ENCODE assay signal across 15 cellular contexts in genomic region chr7:22802426-22802825, GRCh38.
"Had no signal": no experiment of that assay in that cellular context is flagged by ENCODE, and none has a peak within 500 bp of the region (broad histone marks: within the 10 kb centered on the region; RNA-seq: fewer than 3 reads in every experiment).

No MANE protein-coding gene starts in this region.

- H3K27ac ChIP-seq: ascending aorta, coronary artery, neural progenitor cell, pancreas, testis, VCaP had no signal

- H3K9ac ChIP-seq: neural progenitor cell had no signal

- H2AFZ ChIP-seq: neural progenitor cell had no signal

- H3K4me3 Mint-ChIP-seq: activated CD8-positive, alpha-beta T cell treated with anti-CD3 and anti-CD28 coated beads for 36 hours; activated naive CD8-positive, alpha-beta T cell treated with anti-CD3 and anti-CD28 coated beads, Interleukin-2, amount 50 U/mL, for 24 hours; neural progenitor cell; stimulated activated naive CD8-positive, alpha-beta T cell treated with anti-CD3 and anti-CD28 coated beads, Interleukin-15, amount 100 ng/mL, for 72 hours had no signal

- DNase-seq: activated CD4-positive, alpha-beta T cell treated with anti-CD3 and anti-CD28 coated beads for 4 hours; activated CD8-positive, alpha-beta memory T cell treated with anti-CD3 and anti-CD28 coated beads, Interleukin-2, amount 50 U/mL, for 4 hours; activated CD8-positive, alpha-beta T cell treated with anti-CD3 and anti-CD28 coated beads for 36 hours; activated naive CD4-positive, alpha-beta T cell; activated naive CD8-positive, alpha-beta T cell treated with anti-CD3 and anti-CD28 coated beads, Interleukin-2, amount 50 U/mL, for 24 hours; effector CD4-positive, alpha-beta T cell; pancreas; stimulated activated CD4-positive, alpha-beta T cell treated with anti-CD3 and anti-CD28 coated beads, Interleukin-4, amount 100 ng/mL, for 4 hours; stimulated activated naive CD8-positive, alpha-beta T cell treated with anti-CD3 and anti-CD28 coated beads, Interleukin-15, amount 100 ng/mL, for 72 hours; T1000; testis had no signal

- H3K9me3 ChIP-seq: ascending aorta, pancreas, testis had no signal

- H3K36me3 ChIP-seq: ascending aorta, neural progenitor cell, pancreas had no signal

- H3K4me3 ChIP-seq: ascending aorta, coronary artery, neural progenitor cell, pancreas, testis had no signal

- H3K9me3 Mint-ChIP-seq: activated CD8-positive, alpha-beta T cell treated with anti-CD3 and anti-CD28 coated beads for 36 hours; activated naive CD8-positive, alpha-beta T cell treated with anti-CD3 and anti-CD28 coated beads, Interleukin-2, amount 50 U/mL, for 24 hours; stimulated activated naive CD8-positive, alpha-beta T cell treated with anti-CD3 and anti-CD28 coated beads, Interleukin-15, amount 100 ng/mL, for 72 hours had no signal

- H3K27me3 Mint-ChIP-seq: stimulated activated naive CD8-positive, alpha-beta T cell treated with anti-CD3 and anti-CD28 coated beads, Interleukin-15, amount 100 ng/mL, for 72 hours had no signal

- H3K27ac Mint-ChIP-seq: activated CD8-positive, alpha-beta T cell treated with anti-CD3 and anti-CD28 coated beads for 36 hours; activated naive CD8-positive, alpha-beta T cell treated with anti-CD3 and anti-CD28 coated beads, Interleukin-2, amount 50 U/mL, for 24 hours; stimulated activated naive CD8-positive, alpha-beta T cell treated with anti-CD3 and anti-CD28 coated beads, Interleukin-15, amount 100 ng/mL, for 72 hours had no signal

- H3K27me3 ChIP-seq: ascending aorta, neural progenitor cell, pancreas, testis had no signal

- H3K4me2 ChIP-seq: neural progenitor cell had no signal

- H3K36me3 Mint-ChIP-seq: neural progenitor cell had no signal

- ATAC-seq: activated CD8-positive, alpha-beta T cell treated with anti-CD3 and anti-CD28 coated beads for 36 hours; activated naive CD8-positive, alpha-beta T cell treated with anti-CD3 and anti-CD28 coated beads, Interleukin-2, amount 50 U/mL, for 24 hours; pancreas; stimulated activated naive CD8-positive, alpha-beta T cell treated with anti-CD3 and anti-CD28 coated beads, Interleukin-15, amount 100 ng/mL, for 72 hours had no signal

- H3K4me1 Mint-ChIP-seq: activated naive CD8-positive, alpha-beta T cell treated with anti-CD3 and anti-CD28 coated beads, Interleukin-2, amount 50 U/mL, for 24 hours; stimulated activated naive CD8-positive, alpha-beta T cell treated with anti-CD3 and anti-CD28 coated beads, Interleukin-15, amount 100 ng/mL, for 72 hours had no signal

- H3K4me1 ChIP-seq: ascending aorta, pancreas, testis had no signal
